8 cellular contexts compared by ENCODE assay signal in the genomic region with DNA sequence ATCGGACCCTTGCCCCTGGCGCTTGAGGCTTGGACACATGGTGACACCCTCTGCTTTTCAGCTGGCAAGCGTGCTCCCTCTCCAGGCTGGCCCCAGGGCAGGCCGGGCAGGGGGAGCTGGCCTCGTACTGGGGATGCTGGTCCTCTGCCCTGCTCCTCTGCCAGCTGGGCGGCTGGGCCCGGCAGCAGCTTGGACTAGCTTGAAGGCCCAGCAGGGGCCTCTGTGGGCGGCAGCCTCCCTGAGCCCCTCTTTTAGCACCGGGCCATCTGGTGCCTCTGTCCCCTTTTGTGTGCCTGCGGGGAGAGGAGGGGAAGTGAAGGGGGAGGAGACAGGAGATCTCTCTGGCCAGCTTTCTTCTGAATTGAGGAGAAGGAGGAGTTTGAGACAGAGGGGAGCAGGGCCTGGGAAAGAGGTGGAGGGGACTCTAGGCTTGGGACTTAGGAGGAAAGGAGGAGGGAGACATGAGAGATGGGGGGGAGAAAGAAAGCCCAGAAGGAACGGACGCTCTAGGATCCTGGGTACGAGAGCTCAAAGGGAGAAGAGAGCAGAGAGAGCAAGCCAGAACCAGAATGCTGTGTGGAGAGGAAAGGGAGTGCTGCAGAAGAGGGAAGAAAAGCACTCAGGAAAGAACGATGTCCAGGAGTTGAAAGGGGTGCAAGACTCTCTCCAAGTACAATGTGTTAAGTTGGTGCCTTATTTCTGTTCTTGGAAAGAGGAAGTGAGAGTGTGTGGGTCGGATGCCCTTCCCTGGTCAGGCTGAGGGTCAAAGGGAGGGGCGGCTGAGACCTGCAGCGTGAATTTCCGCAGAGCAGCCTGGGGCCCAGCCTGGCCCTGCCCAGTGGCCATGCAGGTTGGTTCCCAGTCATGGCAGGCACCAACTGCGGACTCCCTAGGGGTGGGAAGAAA. TPM values are rescaled to one million over a fixed set of nuclear protein-coding genes. Genes with fewer than 3 reads are reported as not detected.
A peak's percentile ranks its signal among the peaks of the same experiment; 100 is the strongest.
DNase-seq lines count a peak whose midpoint lies in the region; ATAC-seq and TF ChIP-seq lines count a peak whose summit lies in the region.
"Had no signal": no experiment of that assay in that cellular context is flagged by ENCODE, and none has a peak within 500 bp of the region (broad histone marks: within the 10 kb centered on the region; RNA-seq: fewer than 3 reads in every experiment).

No MANE protein-coding gene starts in this region.

- no peak overlapping the region for H3K4me2 ChIP-seq in trophoblast cell (ENCODE audit: low read length)

- H3K9ac ChIP-seq in trophoblast cell (ENCODE audit: low read length), result no peak overlapping the region

- no peak overlapping the region for H2BK120ac ChIP-seq in trophoblast cell (ENCODE audit: insufficient read depth, low read length, poor library complexity)

- no peaks in the 10 kb centered on the region for H3K27me3 Mint-ChIP-seq in activated T-cell treated with anti-CD3 and anti-CD28 coated beads, Interleukin-2, amount 50 U/mL, for 4 hours (ENCODE audit: low read depth)

- H2BK5ac ChIP-seq in trophoblast cell (ENCODE audit: low read depth, low read length, poor library complexity), result no peak overlapping the region

- no peak overlapping the region for H3K4ac ChIP-seq in trophoblast cell (ENCODE audit: low read depth, low read length)

- H2AK5ac ChIP-seq in trophoblast cell (ENCODE audit: low read length), result peak overlapping the region; percentile 59

- no peaks in the 10 kb centered on the region for H3K9me3 Mint-ChIP-seq in activated T-cell treated with anti-CD3 and anti-CD28 coated beads, Interleukin-2, amount 50 U/mL, for 4 hours

- H3K4me3 Mint-ChIP-seq in activated T-cell treated with anti-CD3 and anti-CD28 coated beads, Interleukin-2, amount 50 U/mL, for 4 hours, result no peak overlapping the region

- ATAC-seq in GM18870 (IDR thresholded peaks at IDR 0.05; ENCODE audit: unreplicated experiment), result peak; percentile 38
- ATAC-seq in HG02840 (IDR thresholded peaks at IDR 0.05; ENCODE audit: low FRiP score, unreplicated experiment), result peak; percentile 40
- ATAC-seq in GM21528 (IDR thresholded peaks at IDR 0.05; ENCODE audit: low FRiP score, unreplicated experiment), result no peak
- ATAC-seq in activated T-cell treated with anti-CD3 and anti-CD28 coated beads, Interleukin-2, amount 50 U/mL, for 4 hours, result no peak

- H3K27ac ChIP-seq in coronary artery (peak overlapping the region in 1 of 2 donors; percentile 74), trophoblast cell (ENCODE audit: low read depth, low read length) (no peak overlapping the region)
- H3K27ac ChIP-seq: VCaP had no signal

- H3K79me2 ChIP-seq in trophoblast cell (ENCODE audit: control insufficient read depth, insufficient read depth, low read length, poor library complexity), result no peaks in the 10 kb centered on the region

- H3K14ac ChIP-seq in trophoblast cell (ENCODE audit: low read length), result no peak overlapping the region

- H2AFZ ChIP-seq in trophoblast cell (ENCODE audit: insufficient read depth, low read length, poor library complexity), result peak overlapping the region; percentile 2

- TF ChIP-seq CTCF in coronary artery (IDR thresholded peaks at IDR 0.05), result no peak

- H3K4me3 ChIP-seq in coronary artery, result peak overlapping the region; percentile 21
- no peak overlapping the region for H3K4me3 ChIP-seq in trophoblast cell (ENCODE audit: low read depth, low read length)

- peak overlapping the region; percentile 52 for H2BK12ac ChIP-seq in trophoblast cell (ENCODE audit: low read length)

- no peak overlapping the region for H4K8ac ChIP-seq in trophoblast cell (ENCODE audit: low read depth, low read length)

- H4K12ac ChIP-seq in trophoblast cell (ENCODE audit: low read depth, low read length), result no peak overlapping the region

- H3K79me1 ChIP-seq in trophoblast cell (ENCODE audit: low read length), result peaks cover 2% of the 10 kb centered on the region

- no peaks in the 10 kb centered on the region for H3K27me3 ChIP-seq in trophoblast cell (ENCODE audit: insufficient read depth, low read length)

- H3K4me1 Mint-ChIP-seq in activated T-cell treated with anti-CD3 and anti-CD28 coated beads, Interleukin-2, amount 50 U/mL, for 4 hours (ENCODE audit: low read depth), result peaks cover 23% of the 10 kb centered on the region

- H3K23ac ChIP-seq in trophoblast cell (ENCODE audit: low read length), result no peak overlapping the region

- H3K18ac ChIP-seq in trophoblast cell (ENCODE audit: low read length), result no peak overlapping the region

- H3K36me3 Mint-ChIP-seq in activated T-cell treated with anti-CD3 and anti-CD28 coated beads, Interleukin-2, amount 50 U/mL, for 4 hours (ENCODE audit: insufficient read depth), result no peaks in the 10 kb centered on the region

- H3K36me3 ChIP-seq in trophoblast cell (ENCODE audit: control insufficient read depth in 1 of 2, insufficient read depth in 2 of 2, low read length in 2 of 2), result no peaks in the 10 kb centered on the region

- no CpG with 5 or more reads among the region's 19 CpGs for WGBS in trophoblast cell (ENCODE audit: extremely low coverage, insufficient coverage, insufficient read length)

- H4K91ac ChIP-seq in trophoblast cell (ENCODE audit: low read depth, low read length), result peak overlapping the region; percentile 7

- peaks cover 7 to 19% of the 10 kb centered on the region in 2 experiments for H3K4me1 ChIP-seq in trophoblast cell (ENCODE audit: control insufficient read depth in 1 of 2, insufficient read depth in 2 of 2, low read length in 2 of 2)

- peak; percentile 79 for DNase-seq in NCI-H2227 (lab: John Stamatoyannopoulos, UW; ENCODE audit: unreplicated experiment)
- no peak for DNase-seq in coronary artery (ENCODE audit: low spot score)
- DNase-seq in trophoblast cell, result no peak
- DNase-seq in activated T-cell treated with anti-CD3 and anti-CD28 coated beads, Interleukin-2, amount 50 U/mL, for 4 hours, result no peak

- no peaks in the 10 kb centered on the region for H3K9me3 ChIP-seq in trophoblast cell (ENCODE audit: insufficient read depth, low read depth, low read length)

RNA-seq across cellular contexts. Expression of a gene that starts 40.3 kb away (rescaled TPM):
- polyA plus RNA-seq in trophoblast cell (2013), result 9.0 and 9.8 TPM in 2 replicates
- total RNA-seq in activated T-cell treated with anti-CD3 and anti-CD28 coated beads, Interleukin-2, amount 50 U/mL, for 4 hours, result 10 to 100 TPM; 43.6 to 58.9 (median 54.9) TPM

Comparison
In these comparisons a context has a peak if more than half of its experiments do, and no peak if none do; other contexts are left out.
1. ATAC-seq: peak in GM18870 (single experiment) and HG02840 (single experiment); none in GM21528 (single experiment) and activated T-cell treated with anti-CD3 and anti-CD28 coated beads, Interleukin-2, amount 50 U/mL, for 4 hours (0 of 2).